21 cellular contexts compared by ENCODE assay signal in genomic region chr5:171840701-171841522, GRCh38. TPM values are rescaled to one million over a fixed set of nuclear protein-coding genes. Genes with fewer than 3 reads are reported as not detected.
DNase-seq lines count a peak whose midpoint lies in the region; ATAC-seq and TF ChIP-seq lines count a peak whose summit lies in the region.
"Had no signal": no experiment of that assay in that cellular context is flagged by ENCODE, and none has a peak within 500 bp of the region (broad histone marks: within the 10 kb centered on the region; RNA-seq: fewer than 3 reads in every experiment).

No MANE protein-coding gene starts in this region.

- DNase-seq in AML-193 (lab: John Stamatoyannopoulos, UW) (peak; percentile 84), KBM-7 (peak; percentile 77), NOMO-1 treated with DMSO at 0.1 percent for 48 hours (lab: John Stamatoyannopoulos, UW; ENCODE audit: unreplicated experiment) (peak; percentile 77), glutamatergic neuron (no peak), NCI-H128 (lab: John Stamatoyannopoulos, UW; ENCODE audit: unreplicated experiment) (no peak)
- no peak for DNase-seq in central memory CD4-positive, alpha-beta T cell
- DNase-seq: activated CD4-positive, alpha-beta T cell treated with anti-CD3 and anti-CD28 coated beads, Interleukin-2, amount 10 ng/mL, durations not matched to agents 24 days and 14 days; activated T-cell treated with anti-CD3 and anti-CD28 coated beads, Interleukin-2, amount 50 U/mL, for 4 hours; foreskin keratinocyte; HFFc6; MM.1S; stimulated activated CD4-positive, alpha-beta T cell treated with anti-CD3 and anti-CD28 coated beads, Interleukin-4, amount 100 ng/mL, for 1 hour had no signal

- H3K9me3 Mint-ChIP-seq in glutamatergic neuron (ENCODE audit: unreplicated experiment), result peaks cover 4% of the 10 kb centered on the region
- H3K9me3 Mint-ChIP-seq: activated CD4-positive, alpha-beta T cell treated with anti-CD3 and anti-CD28 coated beads, Interleukin-2, amount 10 ng/mL, durations not matched to agents 24 days and 14 days; activated T-cell treated with anti-CD3 and anti-CD28 coated beads, Interleukin-2, amount 50 U/mL, for 4 hours; HFFc6 had no signal

- TF ChIP-seq CTCF in glutamatergic neuron (IDR thresholded peaks at IDR 0.05; ENCODE audit: partially characterized antibody, unreplicated experiment), result no peak

- peak overlapping the region; percentile 76 for H3K27ac Mint-ChIP-seq in glutamatergic neuron (ENCODE audit: unreplicated experiment)
- H3K27ac Mint-ChIP-seq: activated CD4-positive, alpha-beta T cell treated with anti-CD3 and anti-CD28 coated beads, Interleukin-2, amount 10 ng/mL, durations not matched to agents 24 days and 14 days; activated naive CD8-positive, alpha-beta T cell; HFFc6 had no signal

- in situ Hi-C loops in KBM-7 (cut with MboI; ENCODE audit: low pct_unique_long_range_greater_than_20kb, low sequenced_read_pairs), result no loop called here

- peaks cover 4% of the 10 kb centered on the region for H3K36me3 Mint-ChIP-seq in glutamatergic neuron (ENCODE audit: unreplicated experiment)

- peaks cover 18% of the 10 kb centered on the region for H3K4me1 Mint-ChIP-seq in glutamatergic neuron (ENCODE audit: low read depth, unreplicated experiment)

- H3K27me3 Mint-ChIP-seq in glutamatergic neuron (ENCODE audit: unreplicated experiment), result peaks cover 8% of the 10 kb centered on the region
- H3K27me3 Mint-ChIP-seq: activated CD4-positive, alpha-beta T cell treated with anti-CD3 and anti-CD28 coated beads, Interleukin-2, amount 10 ng/mL, durations not matched to agents 24 days and 14 days; activated naive CD8-positive, alpha-beta T cell had no signal

- H3K4me3 Mint-ChIP-seq in glutamatergic neuron (ENCODE audit: unreplicated experiment), result peak overlapping the region; percentile 49
- H3K4me3 Mint-ChIP-seq: activated CD4-positive, alpha-beta T cell treated with anti-CD3 and anti-CD28 coated beads, Interleukin-2, amount 10 ng/mL, durations not matched to agents 24 days and 14 days; activated naive CD8-positive, alpha-beta T cell; activated T-cell treated with anti-CD3 and anti-CD28 coated beads, Interleukin-2, amount 50 U/mL, for 4 hours; HFFc6 had no signal

- no peak for ATAC-seq in GM21447 (IDR thresholded peaks at IDR 0.05; ENCODE audit: unreplicated experiment)
- ATAC-seq in HG03045 (IDR thresholded peaks at IDR 0.05; ENCODE audit: unreplicated experiment), result no peak
- ATAC-seq: body of pancreas had no signal

RNA-seq across cellular contexts. Expression of gene SMIM23, which starts 55.3 kb away (rescaled TPM):
- total RNA-seq in glutamatergic neuron (ENCODE audit: unreplicated experiment), result not detected
- total RNA-seq: activated CD4-positive, alpha-beta T cell treated with anti-CD3 and anti-CD28 coated beads, Interleukin-2, amount 10 ng/mL, durations not matched to agents 24 days and 14 days; activated T-cell treated with anti-CD3 and anti-CD28 coated beads, Interleukin-2, amount 50 U/mL, for 4 hours; body of pancreas; foreskin keratinocyte; G401; GM12878; HFFc6; liver; suprapubic skin; T-helper 2 cell treated with Interferon-gamma antibody and Interleukin-4, amounts not matched to agents 100 ng/mL and 5 ng/mL, for 36 hours had no signal

Comparison
In these comparisons a context has a peak if more than half of its experiments do, and no peak if none do; other contexts are left out.
1. DNase-seq: peak in AML-193 (2 of 2), KBM-7 (single experiment) and NOMO-1 treated with DMSO at 0.1 percent for 48 hours (single experiment); none in glutamatergic neuron (single experiment), central memory CD4-positive, alpha-beta T cell (single experiment) and NCI-H128 (single experiment).